ENCODE assay signal across 9 cellular contexts in the genomic region with DNA sequence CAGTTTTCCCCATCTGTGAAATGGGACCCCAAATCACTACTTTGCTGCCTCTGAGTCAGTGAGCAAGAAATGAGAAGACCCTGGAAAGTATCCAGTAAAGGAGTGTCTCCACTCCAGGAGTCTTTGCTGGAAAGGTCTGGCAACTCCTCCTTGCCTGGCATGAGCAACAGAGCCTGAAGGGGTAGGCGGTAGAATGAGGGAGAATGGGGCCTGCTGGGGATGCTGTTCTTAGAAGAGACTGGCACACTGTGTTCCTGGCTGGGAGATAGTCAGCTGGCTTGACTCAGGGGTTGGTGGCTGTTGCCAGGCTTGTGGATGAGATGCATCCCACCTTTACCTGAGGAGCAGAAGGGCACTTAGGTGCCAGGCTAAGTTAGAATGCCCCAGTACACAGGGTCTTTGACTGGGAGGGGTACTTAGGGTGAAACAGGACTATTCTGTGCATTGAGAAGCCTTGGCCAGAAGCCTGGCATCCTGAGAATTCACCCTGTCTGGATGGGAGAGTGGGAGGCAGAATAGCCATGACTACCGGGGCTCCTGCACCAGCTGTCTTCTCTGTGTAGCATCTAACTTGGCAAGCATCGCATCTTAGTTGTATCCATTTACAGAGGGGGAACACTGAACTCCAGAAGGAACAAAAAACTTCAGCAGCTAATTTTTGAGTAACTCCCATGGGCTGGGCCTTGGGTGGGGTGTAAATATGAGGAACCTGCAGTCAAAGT. TPM values are rescaled to one million over a fixed set of nuclear protein-coding genes. Genes with fewer than 3 reads are reported as not detected.
A peak's percentile ranks its signal among the peaks of the same experiment; 100 is the strongest.
DNase-seq lines count a peak whose midpoint lies in the region; ATAC-seq and TF ChIP-seq lines count a peak whose summit lies in the region.
"Had no signal": no experiment of that assay in that cellular context is flagged by ENCODE, and none has a peak within 500 bp of the region (broad histone marks: within the 10 kb centered on the region; RNA-seq: fewer than 3 reads in every experiment).

No MANE protein-coding gene starts in this region.

- H3K4me3 ChIP-seq in BLaER1 treated with 17β-estradiol and CSF1 and Interleukin-3, amounts not matched to agents 10 nM and 100 nM, result peak overlapping the region in 2 of 10 experiments; percentile 77 to 87; a peak in 4 of 20 replicates
- H3K4me3 ChIP-seq in breast epithelium (peak overlapping the region in 2 of 3 donors; percentile 12 to 74), gastroesophageal sphincter (no peak overlapping the region)

- H3K36me3 ChIP-seq in BLaER1 treated with 17β-estradiol and CSF1 and Interleukin-3, amounts not matched to agents 10 nM and 100 nM, result peaks cover 7 to 46% (median 40%) of the 10 kb centered on the region in 11 experiments; a peak in 20 of 22 replicates
- H3K36me3 ChIP-seq in breast epithelium, result no peaks in the 10 kb centered on the region
- H3K36me3 ChIP-seq in gastroesophageal sphincter, result no peaks in the 10 kb centered on the region

- TF ChIP-seq POLR2A in breast epithelium (IDR thresholded peaks at IDR 0.05) (no peak), gastroesophageal sphincter (IDR thresholded peaks at IDR 0.05) (no peak)

- no peak for TF ChIP-seq CTCF in breast epithelium (IDR thresholded peaks at IDR 0.05)
- no peak for TF ChIP-seq CTCF in gastroesophageal sphincter (IDR thresholded peaks at IDR 0.05)

- intact Hi-C loops in breast epithelium (cut with DNase I; ENCODE audit: low total_unique reads), result no loop called here

- H3K4me1 ChIP-seq in BLaER1 treated with 17β-estradiol and CSF1 and Interleukin-3, amounts not matched to agents 10 nM and 100 nM, result peaks cover 52 to 79% (median 67%) of the 10 kb centered on the region in 10 experiments
- H3K4me1 ChIP-seq in breast epithelium, result peaks cover 0 to 4% of the 10 kb centered on the region in 2 donors
- peaks cover 3 to 36% (median 19%) of the 10 kb centered on the region in 3 donors for H3K4me1 ChIP-seq in gastroesophageal sphincter

- H4K20me1 ChIP-seq in BLaER1 treated with 17β-estradiol and CSF1 and Interleukin-3, amounts not matched to agents 10 nM and 100 nM, result peaks cover 0 to 58% (median 19%) of the 10 kb centered on the region in 11 experiments; a peak in 15 of 22 replicates

- TF ChIP-seq EP300 in gastroesophageal sphincter (IDR thresholded peaks at IDR 0.05), result no peak

- no peaks in the 10 kb centered on the region for H3K9me3 ChIP-seq in BLaER1 treated with 17β-estradiol and CSF1 and Interleukin-3, amounts not matched to agents 10 nM and 100 nM (replicated peaks in 1 of 11)
- H3K9me3 ChIP-seq in breast epithelium, result no peaks in the 10 kb centered on the region
- H3K9me3 ChIP-seq in gastroesophageal sphincter, result no peaks in the 10 kb centered on the region

- 22 to 61% methylated on average over 1 to 2 of the region's 3 CpGs for WGBS in gastroesophageal sphincter (ENCODE audit: low coverage in 1 of 2), 2 donors

- no peak overlapping the region for H3K27ac ChIP-seq in BLaER1 treated with 17β-estradiol and CSF1 and Interleukin-3, amounts not matched to agents 10 nM and 100 nM
- peak overlapping the region; percentile 25 to 35 for H3K27ac ChIP-seq in breast epithelium
- no peak overlapping the region for H3K27ac ChIP-seq in gastroesophageal sphincter

- peak overlapping the region; percentile 36 to 100 (median 97); a peak in 18 of 22 replicates for H3K4me2 ChIP-seq in BLaER1 treated with 17β-estradiol and CSF1 and Interleukin-3, amounts not matched to agents 10 nM and 100 nM

- DNase-seq in M059J (ENCODE audit: low read depth) (peak; percentile 41), breast epithelium (ENCODE audit: low spot score in 2 of 2) (peak in 1 of 2 donors; percentile 82), myocyte (ENCODE audit: low read depth) (peak; percentile 59), NCI-H748 treated with DMSO at 0.1 percent for 48 hours (lab: John Stamatoyannopoulos, UW) (no peak), iPS-NIHi11 (ENCODE audit: low spot score) (no peak)
- DNase-seq: aorta had no signal

- ATAC-seq in gastroesophageal sphincter (no peak), HG02970 (IDR thresholded peaks at IDR 0.05; ENCODE audit: low FRiP score, unreplicated experiment) (no peak)

- H3K27me3 ChIP-seq in BLaER1 treated with 17β-estradiol and CSF1 and Interleukin-3, amounts not matched to agents 10 nM and 100 nM, result no peaks in the 10 kb centered on the region
- H3K27me3 ChIP-seq in breast epithelium, result no peaks in the 10 kb centered on the region
- H3K27me3 ChIP-seq in gastroesophageal sphincter, result peaks cover 4% of the 10 kb centered on the region

- no peak overlapping the region; a peak in 1 of 22 replicates for H3K9ac ChIP-seq in BLaER1 treated with 17β-estradiol and CSF1 and Interleukin-3, amounts not matched to agents 10 nM and 100 nM

RNA-seq across cellular contexts. Expression of gene MFSD2A, which starts 2.5 kb away (rescaled TPM):
- 1.2 and 2.3 TPM in 2 replicates for total RNA-seq in M059J (2014; rRNA removed; shearing (Covaris generic))
- total RNA-seq in breast epithelium (10 to 100 TPM in 1 of 3 donors, 1 to 10 TPM in 2; 3.0 to 61.5 (median 7.9) TPM), myocyte (15.9 and 16.4 TPM in 2 replicates), gastroesophageal sphincter (1 to 10 TPM in 2 of 4 donors, under 1 TPM in 2; 0.84 to 4.8 (median 1.4) TPM)
- 9.6 TPM for polyA plus RNA-seq in myocyte (2012)

RNA-seq across cellular contexts. Expression of gene MYCL, which starts 55.7 kb away (rescaled TPM):
- 0.57 TPM in 1 of 2 replicates, not detected in the other for total RNA-seq in M059J (2014; rRNA removed; shearing (Covaris generic))
- 1 to 10 TPM in 1 of 3 donors, under 1 TPM in 2; 0.32 to 5.3 (median 0.98) TPM for total RNA-seq in breast epithelium
- total RNA-seq in myocyte, result 77.9 and 143 TPM in 2 replicates
- 11.2 TPM for polyA plus RNA-seq in myocyte (2012)
- total RNA-seq in gastroesophageal sphincter, result 1 to 10 TPM in 1 of 4 donors, under 1 TPM in 2, not detected in 1; 0.27 to 1.2 (median 0.69) TPM

Comparison
In these comparisons a context has a peak if more than half of its experiments do, and no peak if none do; other contexts are left out.
1. H3K27ac ChIP-seq: peak in breast epithelium (2 of 2); none in BLaER1 treated with 17β-estradiol and CSF1 and Interleukin-3, amounts not matched to agents 10 nM and 100 nM (0 of 11) and gastroesophageal sphincter (0 of 4).
2. H3K4me3 ChIP-seq: peak in breast epithelium (2 of 3); none in gastroesophageal sphincter (0 of 2).
3. DNase-seq: peak in M059J (single experiment) and myocyte (single experiment); none in NCI-H748 treated with DMSO at 0.1 percent for 48 hours (single experiment) and iPS-NIHi11 (single experiment).
4. RNA of gene MYCL, which starts 55.7 kb away (total RNA-seq): 77.9 to 143 TPM in myocyte; 0.32 to 5.3 TPM in breast epithelium, 0.27 to 1.2 TPM in gastroesophageal sphincter and 0.57 TPM in M059J; every median in the first group is over 10 times any median in the second.